Comparison of ENCODE assay signal across 8 cellular contexts in genomic region chr1:211133841-211134669, GRCh38. TPM values are rescaled to one million over a fixed set of nuclear protein-coding genes. Genes with fewer than 3 reads are reported as not detected.
DNase-seq lines count a peak whose midpoint lies in the region; ATAC-seq and TF ChIP-seq lines count a peak whose summit lies in the region.

TSS of gene KCNH1 (minus strand) at chr1:211134148. CDS start at chr1:211133945, 203 bp downstream.

- peak within 1 kb of the TSS; percentile 10 for H3K4me3 ChIP-seq in lower leg skin (ENCODE audit: low read depth, poor library complexity, severe bottlenecking)

- H3K4me1 Mint-ChIP-seq in dendritic cell treated with granulocyte-macrophage colony-stimulating factor and Interleukin-4, amounts not matched to agents 40 ng/mL and 50 ng/mL, for 4 days (ENCODE audit: low read depth), result peaks cover 10% of the 10 kb centered on the region

- ATAC-seq in GM19035 (IDR thresholded peaks at IDR 0.05; ENCODE audit: unreplicated experiment) (peak; percentile 88), HG03342 (IDR thresholded peaks at IDR 0.05; ENCODE audit: unreplicated experiment) (peak; percentile 94)

- no peaks in the 10 kb centered on the region for H3K9me3 Mint-ChIP-seq in dendritic cell treated with granulocyte-macrophage colony-stimulating factor and Interleukin-4, amounts not matched to agents 40 ng/mL and 50 ng/mL, for 4 days

- peaks cover 53% of the 10 kb centered on the region for H3K27me3 Mint-ChIP-seq in dendritic cell treated with granulocyte-macrophage colony-stimulating factor and Interleukin-4, amounts not matched to agents 40 ng/mL and 50 ng/mL, for 4 days

- TF ChIP-seq CTCF in lower leg skin (IDR thresholded peaks at IDR 0.05), result no peak

- intact Hi-C loops in dendritic cell treated with granulocyte-macrophage colony-stimulating factor and Interleukin-4, amounts not matched to agents 40 ng/mL and 50 ng/mL, for 4 days (cut with micrococcal nuclease), result loop anchor here (1.0 to 10.0 kb wide), 2 partner anchors 121 to 727 kb away; partner anchors contain the start of gene RCOR3
- intact Hi-C loops in lower leg skin (cut with DNase I; ENCODE audit: low total_unique reads), result loop anchor here (10.0 kb wide), 1 partner anchor 729 kb away; no protein-coding TSS in a partner anchor

- H3K36me3 Mint-ChIP-seq in dendritic cell treated with granulocyte-macrophage colony-stimulating factor and Interleukin-4, amounts not matched to agents 40 ng/mL and 50 ng/mL, for 4 days (ENCODE audit: low read depth), result no peaks in the 10 kb centered on the region

- no peak within 1 kb of the TSS for H3K27ac Mint-ChIP-seq in dendritic cell treated with granulocyte-macrophage colony-stimulating factor and Interleukin-4, amounts not matched to agents 40 ng/mL and 50 ng/mL, for 4 days

- H3K4me3 Mint-ChIP-seq in dendritic cell treated with granulocyte-macrophage colony-stimulating factor and Interleukin-4, amounts not matched to agents 40 ng/mL and 50 ng/mL, for 4 days, result peak within 1 kb of the TSS; percentile 64

- WGBS in lower leg skin, 2 donors, result 2 to 4% methylated on average over 17 to 22 of the region's 60 CpGs

- TF ChIP-seq POLR2A in lower leg skin (IDR thresholded peaks at IDR 0.05), result no peak

- DNase-seq in Ammon's horn (ENCODE audit: low spot score), result peak; percentile 92
- DNase-seq in NCI-H446 (lab: John Stamatoyannopoulos, UW), result peak; percentile 74 to 92
- DNase-seq in activated CD4-positive, alpha-beta T cell treated with anti-CD3 and anti-CD28 coated beads, Interleukin-2, amount 50 U/mL, for 24 hours (ENCODE audit: low read depth in 1 of 2, low spot score in 1 of 2), result peak; percentile 51 to 61
- DNase-seq in lower leg skin (ENCODE audit: low spot score in 2 of 2), result peak; percentile 19 to 89
- DNase-seq in stimulated activated CD4-positive, alpha-beta T cell treated with anti-CD3 and anti-CD28 coated beads, Interleukin-4, amount 100 ng/mL, for 48 hours (ENCODE audit: low read depth in 2 of 2), result peak; percentile 78 to 79

RNA-seq across cellular contexts. Expression of gene KCNH1, which starts in this region (rescaled TPM):
- total RNA-seq in lower leg skin, result not detected

Comparison
In these comparisons a context has a peak if more than half of its experiments do, and no peak if none do; other contexts are left out.
1. Peak in every context shown above with its lines: DNase-seq, ATAC-seq and H3K4me3 ChIP-seq.
2. Peak in DNase-seq and H3K4me3 ChIP-seq in lower leg skin; RNA of the gene not detected or under 1 TPM.